Comparison of ENCODE assay signal across 8 cellular contexts in the genomic region with DNA sequence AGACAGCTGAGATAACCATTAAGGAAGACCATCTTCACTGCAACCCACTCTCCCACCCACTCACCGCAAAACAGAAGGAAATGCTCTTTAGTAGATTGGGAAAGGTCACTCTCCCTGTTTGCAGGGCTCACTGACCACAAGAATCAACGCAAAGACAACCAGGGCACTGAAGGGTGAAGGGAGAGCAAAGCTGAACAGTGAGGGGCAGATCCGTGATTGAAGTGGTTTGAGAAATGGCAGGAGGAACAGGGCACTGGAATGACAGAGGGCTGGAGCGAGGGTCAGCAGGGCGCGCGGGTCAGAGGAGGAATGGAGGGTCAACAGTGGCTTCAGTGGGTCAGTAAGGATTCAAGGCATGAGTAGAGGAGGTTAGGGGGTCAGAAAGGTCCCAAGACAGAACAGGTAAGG. TPM values are rescaled to one million over a fixed set of nuclear protein-coding genes. Genes with fewer than 3 reads are reported as not detected.
DNase-seq lines count a peak whose midpoint lies in the region; ATAC-seq, FAIRE-seq and TF ChIP-seq lines count a peak whose summit lies in the region.

No MANE protein-coding gene starts in this region.

- DNase-seq in astrocyte (ENCODE audit: low read depth) (no peak), left lobe of liver (ENCODE audit: low spot score) (peak; percentile 49), testis (no peak), NCI-H748 (lab: John Stamatoyannopoulos, UW; ENCODE audit: unreplicated experiment) (no peak), omental fat pad (ENCODE audit: low spot score) (no peak)

- H3K4me1 Mint-ChIP-seq in astrocyte (ENCODE audit: low read depth, unreplicated experiment): peaks cover 15% of the 10 kb centered on the region

- H4K20me1 ChIP-seq in astrocyte (ENCODE audit: insufficient read depth, low read length): peaks cover 43% of the 10 kb centered on the region

- no peaks in the 10 kb centered on the region for H3K36me3 Mint-ChIP-seq in astrocyte (ENCODE audit: low read depth, unreplicated experiment)

- TF ChIP-seq CTCF in astrocyte (IDR thresholded peaks at IDR 0.05; ENCODE audit: insufficient read depth, low read depth, low read length) (no peak), testis (IDR thresholded peaks at IDR 0.05) (no peak), omental fat pad (IDR thresholded peaks at IDR 0.05) (no peak)

- H3K36me3 ChIP-seq in astrocyte (ENCODE audit: insufficient read depth, low read length) (no peaks in the 10 kb centered on the region), testis (ENCODE audit: low read depth, missing control alignments) (no peaks in the 10 kb centered on the region)

- H3K79me2 ChIP-seq in astrocyte (ENCODE audit: insufficient read depth, low read length): peaks cover 55% of the 10 kb centered on the region

- H3K9me3 ChIP-seq in astrocyte (ENCODE audit: insufficient read depth, low read depth, low read length) (no peaks in the 10 kb centered on the region), testis (no peaks in the 10 kb centered on the region)

- no peaks in the 10 kb centered on the region for H3K27me3 Mint-ChIP-seq in astrocyte (ENCODE audit: low read depth, unreplicated experiment)

- H3K27ac Mint-ChIP-seq in astrocyte (ENCODE audit: unreplicated experiment): peak overlapping the region; percentile 93

- H3K4me1 ChIP-seq in astrocyte (ENCODE audit: insufficient read depth, low read length): peaks cover 17% of the 10 kb centered on the region
- peaks cover 10% of the 10 kb centered on the region for H3K4me1 ChIP-seq in testis

- peak overlapping the region; percentile 98 for H3K4me3 ChIP-seq in astrocyte (ENCODE audit: insufficient read depth, low read depth, low read length)
- peak overlapping the region; percentile 80 to 83 for H3K4me3 ChIP-seq in testis

- TF ChIP-seq POLR2A in testis (IDR thresholded peaks at IDR 0.05): no peak

- no peaks in the 10 kb centered on the region for H3K9me3 Mint-ChIP-seq in astrocyte (ENCODE audit: unreplicated experiment)

- intact Hi-C loops in testis (cut with DNase I; ENCODE audit: low total_unique reads): no loop called here

- 0 to 3% methylated on average over 7 of the region's 7 CpGs for WGBS in testis, 2 donors

- H3K27me3 ChIP-seq in astrocyte (ENCODE audit: insufficient read depth, low read length): no peaks in the 10 kb centered on the region
- no peaks in the 10 kb centered on the region for H3K27me3 ChIP-seq in testis

- H3K4me2 ChIP-seq in astrocyte (ENCODE audit: low read length): peak overlapping the region; percentile 97

- ATAC-seq in GM19023 (IDR thresholded peaks at IDR 0.05; ENCODE audit: unreplicated experiment): peak; percentile 7
- peak; percentile 3 for ATAC-seq in HG03460 (IDR thresholded peaks at IDR 0.05; ENCODE audit: unreplicated experiment)
- peak; percentile 22 for ATAC-seq in left lobe of liver
- ATAC-seq in GM19397 (IDR thresholded peaks at IDR 0.05; ENCODE audit: unreplicated experiment): no peak
- no peak for ATAC-seq in omental fat pad (ENCODE audit: low FRiP score)

- peak overlapping the region; percentile 93 for H3K9ac ChIP-seq in astrocyte (ENCODE audit: low read length)

- peak overlapping the region; percentile 100 for H3K4me3 Mint-ChIP-seq in astrocyte (ENCODE audit: unreplicated experiment)

- H3K27ac ChIP-seq in astrocyte (ENCODE audit: low read depth, low read length): peak overlapping the region; percentile 83
- peak overlapping the region; percentile 81 to 97 for H3K27ac ChIP-seq in testis

- FAIRE-seq in astrocyte (lab: Jason Lieb, UNC): no peak

- H2AFZ ChIP-seq in astrocyte (ENCODE audit: low read depth, low read length): peak overlapping the region; percentile 93

RNA-seq across cellular contexts. Expression of gene MESD, which starts 0.5 kb away (rescaled TPM):
- 33.1 and 34.8 TPM in 2 replicates for total RNA-seq in astrocyte
- 16.6 TPM for total RNA-seq in left lobe of liver
- 10 to 100 TPM; 38.5 to 39.8 TPM for total RNA-seq in testis
- polyA plus RNA-seq in testis (ENCODE audit: insufficient read depth, low read depth, low replicate concordance): 26.0 TPM
- 10 to 100 TPM; 19.5 to 26.1 (median 22.6) TPM for total RNA-seq in omental fat pad

RNA-seq across cellular contexts. Expression of gene TLNRD1, which starts 11.6 kb away (rescaled TPM):
- total RNA-seq in astrocyte: 24.2 and 24.3 TPM in 2 replicates
- total RNA-seq in left lobe of liver: 4.2 TPM
- total RNA-seq in testis: 10 to 100 TPM; 11.5 to 14.9 TPM
- 2.6 TPM for polyA plus RNA-seq in testis (ENCODE audit: insufficient read depth, low read depth, low replicate concordance)
- total RNA-seq in omental fat pad: 10 to 100 TPM; 39.0 to 59.4 (median 41.8) TPM

Comparison
In these comparisons a context has a peak if more than half of its experiments do, and no peak if none do; other contexts are left out.
1. ATAC-seq: peak in GM19023 (single experiment), HG03460 (single experiment) and left lobe of liver (single experiment); none in GM19397 (single experiment) and omental fat pad (single experiment).